Comparison of ENCODE assay signal across 20 cellular contexts in genomic region chr6:1825926-1826325, GRCh38.
DNase-seq lines count a peak whose midpoint lies in the region; ATAC-seq and TF ChIP-seq lines count a peak whose summit lies in the region.
"Had no signal": no experiment of that assay in that cellular context is flagged by ENCODE, and none has a peak within 500 bp of the region (broad histone marks: within the 10 kb centered on the region; RNA-seq: fewer than 3 reads in every experiment).

No MANE protein-coding gene starts in this region.

- no peak overlapping the region for H3K4me2 ChIP-seq in OCI-LY3 (ENCODE audit: low read length)

- ATAC-seq in esophagus mucosa (peak; percentile 57), natural killer cell (no peak), GM21367 (IDR thresholded peaks at IDR 0.05; ENCODE audit: unreplicated experiment) (no peak), GM21528 (IDR thresholded peaks at IDR 0.05; ENCODE audit: low FRiP score, unreplicated experiment) (no peak)
- ATAC-seq: HepG2, Panc1 had no signal

- H3K27ac ChIP-seq in HEK293 (ENCODE audit: extremely low read depth, low read depth, low read length) (no peak overlapping the region), OCI-LY3 (ENCODE audit: low read length) (peak overlapping the region; percentile 63), Peyer's patch (no peak overlapping the region)
- H3K27ac ChIP-seq: C4-2B, SK-N-MC had no signal

- peaks cover 12% of the 10 kb centered on the region for H3K4me1 ChIP-seq in HEK293 (ENCODE audit: control insufficient read depth, insufficient read depth, low read length)
- H3K4me1 ChIP-seq in OCI-LY3 (ENCODE audit: low read length) = peaks cover 51% of the 10 kb centered on the region
- H3K4me1 ChIP-seq in Peyer's patch = no peaks in the 10 kb centered on the region

- H2AFZ ChIP-seq in OCI-LY3 (ENCODE audit: low read depth, low read length) = no peak overlapping the region

- H3K27ac Mint-ChIP-seq in natural killer cell = no peak overlapping the region

- H3K36me3 ChIP-seq in HEK293 (ENCODE audit: control insufficient read depth in 2 of 2, insufficient read depth in 1 of 2, low read length in 2 of 2) = no peaks in the 10 kb centered on the region
- H3K36me3 ChIP-seq in OCI-LY3 (replicated peaks; ENCODE audit: low read depth, low read length) = peaks cover 35% of the 10 kb centered on the region
- no peaks in the 10 kb centered on the region for H3K36me3 ChIP-seq in Peyer's patch

- H3K79me2 ChIP-seq in OCI-LY3 (ENCODE audit: low read length) = no peaks in the 10 kb centered on the region

- H3K4me1 Mint-ChIP-seq in natural killer cell = no peaks in the 10 kb centered on the region

- TF ChIP-seq POLR2A in Peyer's patch (IDR thresholded peaks at IDR 0.05) = no peak

- H3K9me3 Mint-ChIP-seq in natural killer cell = peaks cover 10 to 15% of the 10 kb centered on the region in 2 donors

- no peak overlapping the region for H3K4me3 Mint-ChIP-seq in natural killer cell

- no peaks in the 10 kb centered on the region for H3K27me3 ChIP-seq in OCI-LY3 (ENCODE audit: low read depth, low read length)
- H3K27me3 ChIP-seq in Peyer's patch = no peaks in the 10 kb centered on the region

- H4K20me1 ChIP-seq in OCI-LY3 (ENCODE audit: insufficient read depth, low read length) = no peaks in the 10 kb centered on the region

- DNase-seq in natural killer cell (no peak), Peyer's patch (no peak)
- DNase-seq: ACHN, DMS79 treated with DMSO at 0.1 percent for 48 hours, GDM1, GOT3, KG1, NCI-H1417, NCI-H187 treated with DMSO at 0.1 percent for 48 hours, NCI-H526, Right ventricle myocardium superior had no signal

- CTCF ChIA-PET in HEK293 (lab: Yijun Ruan, JAX) = interaction anchor here (0.9 kb wide), 1 partner anchor 808 kb away, joined by 4 read pairs; no protein-coding TSS in a partner anchor

- no peak for TF ChIP-seq CTCF in HEK293 (tag by site-specific recombination; IDR thresholded peaks at IDR 0.05)
- TF ChIP-seq CTCF in OCI-LY3 (IDR thresholded peaks at IDR 0.05; ENCODE audit: low read depth, low read length) = no peak
- no peak for TF ChIP-seq CTCF in natural killer cell (IDR thresholded peaks at IDR 0.05)
- no peak for TF ChIP-seq CTCF in Peyer's patch (IDR thresholded peaks at IDR 0.05)

- H3K36me3 Mint-ChIP-seq in natural killer cell = peaks cover 19% of the 10 kb centered on the region

- H3K27me3 Mint-ChIP-seq in natural killer cell (ENCODE audit: low read depth in 2 of 2) = peaks cover 0 to 2% of the 10 kb centered on the region in 2 donors

- H3K4me3 ChIP-seq in HEK293 (ENCODE audit: low read depth, low read length) = no peak overlapping the region
- no peak overlapping the region for H3K4me3 ChIP-seq in OCI-LY3 (ENCODE audit: low read length)
- H3K4me3 ChIP-seq in Peyer's patch = no peak overlapping the region
- H3K4me3 ChIP-seq: SK-N-MC had no signal

- intact Hi-C loops in natural killer cell (cut with micrococcal nuclease) = no loop called here

- H3K9me3 ChIP-seq in HEK293 (ENCODE audit: control insufficient read depth, insufficient read depth, low read depth, low read length) (no peaks in the 10 kb centered on the region), OCI-LY3 (ENCODE audit: insufficient read depth, low read length) (peaks cover 24% of the 10 kb centered on the region), Peyer's patch (no peaks in the 10 kb centered on the region)

- POLR2A ChIA-PET in HEK293 (lab: Yijun Ruan, JAX) = no interaction called here

- no peak overlapping the region for H3K9ac ChIP-seq in OCI-LY3 (ENCODE audit: low read length)

TF ChIP-seq in HEK293, 187 proteins besides CTCF, POLR2A, EP300 and RAD21:
- TF ChIP-seq ZNF785 (tag by site-specific recombination; IDR thresholded peaks at IDR 0.05) = no peak
- 0 out of 2 replicates have a peak, but pooled peaks have one; percentile 11 for TF ChIP-seq ZNF18 (tag by site-specific recombination; IDR thresholded peaks at IDR 0.05)
